In the genomic region with DNA sequence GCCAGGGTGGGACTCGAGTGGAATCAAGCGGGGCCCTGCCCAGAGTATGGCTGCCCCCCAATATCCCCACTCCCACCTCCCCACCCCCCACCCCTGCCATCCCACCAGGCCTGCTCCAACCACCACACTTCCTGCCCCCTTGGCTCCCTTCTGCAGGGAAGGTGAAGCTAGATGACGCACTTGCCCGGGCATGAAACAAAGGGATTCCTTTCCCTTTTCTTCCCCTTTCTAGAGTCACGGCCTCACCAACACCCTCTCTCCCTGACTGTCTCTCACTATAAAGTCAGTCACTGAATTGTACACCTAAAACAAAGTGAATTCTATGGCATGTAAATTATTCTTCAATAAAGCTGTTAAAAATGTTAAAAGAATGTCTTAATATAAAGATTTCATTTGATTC, we compare ENCODE assay signal across 17 cellular contexts. TPM values are rescaled to one million over a fixed set of nuclear protein-coding genes. Genes with fewer than 3 reads are reported as not detected.
"Had no signal": no experiment of that assay in that cellular context is flagged by ENCODE, and none has a peak within 500 bp of the region (broad histone marks: within the 10 kb centered on the region; RNA-seq: fewer than 3 reads in every experiment).

No MANE protein-coding gene starts in this region.

- H3K4me1 Mint-ChIP-seq: natural killer cell; stimulated activated effector memory CD8-positive, alpha-beta T cell treated with anti-CD3 and anti-CD28 coated beads, Interleukin-12 subunit alpha, Interleukin-12 subunit beta, amount 100 ng/mL, for 72 hours; T-cell had no signal

- H3K36me3 Mint-ChIP-seq: activated CD4-positive, alpha-beta memory T cell treated with anti-CD3 and anti-CD28 coated beads for 36 hours; activated naive CD4-positive, alpha-beta T cell treated with anti-CD3 and anti-CD28 coated beads, Interleukin-2, amount 50 U/mL, for 72 hours; brain; natural killer cell; stimulated activated effector memory CD8-positive, alpha-beta T cell treated with anti-CD3 and anti-CD28 coated beads, Interleukin-12 subunit alpha, Interleukin-12 subunit beta, amount 100 ng/mL, for 72 hours; T-cell had no signal

- H3K27ac ChIP-seq: thoracic aorta had no signal

- H3K9me3 ChIP-seq: left ventricle myocardium inferior, thoracic aorta had no signal

- H3K4me3 Mint-ChIP-seq: activated CD4-positive, alpha-beta memory T cell treated with anti-CD3 and anti-CD28 coated beads for 36 hours; natural killer cell; stimulated activated effector memory CD8-positive, alpha-beta T cell treated with anti-CD3 and anti-CD28 coated beads, Interleukin-12 subunit alpha, Interleukin-12 subunit beta, amount 100 ng/mL, for 72 hours; T-cell had no signal

- H3K9me3 Mint-ChIP-seq: activated CD4-positive, alpha-beta memory T cell treated with anti-CD3 and anti-CD28 coated beads for 36 hours; activated naive CD4-positive, alpha-beta T cell treated with anti-CD3 and anti-CD28 coated beads, Interleukin-2, amount 50 U/mL, for 72 hours; brain; natural killer cell; stimulated activated effector memory CD8-positive, alpha-beta T cell treated with anti-CD3 and anti-CD28 coated beads, Interleukin-12 subunit alpha, Interleukin-12 subunit beta, amount 100 ng/mL, for 72 hours; T-cell had no signal

- DNase-seq: activated CD4-positive, alpha-beta memory T cell treated with anti-CD3 and anti-CD28 coated beads for 36 hours; activated effector memory CD4-positive, alpha-beta T cell treated with anti-CD3 and anti-CD28 coated beads, Interleukin-2, amount 50 U/mL, for 16 hours; activated T-cell treated with anti-CD3 and anti-CD28 coated beads, Interleukin-2, amount 50 U/mL, for 48 hours; amniotic stem cell; cortex of kidney; effector CD8-positive, alpha-beta T cell; kidney; left ventricle myocardium inferior; mesenchymal stem cell; natural killer cell; stimulated activated CD4-positive, alpha-beta T cell treated with anti-CD3 and anti-CD28 coated beads, Interleukin-12 subunit alpha, Interleukin-12 subunit beta, amount 100 ng/mL, for 4 hours; T-cell; T1000 had no signal

- H3K4me3 ChIP-seq: left ventricle myocardium inferior, thoracic aorta had no signal

- H3K36me3 ChIP-seq: left ventricle myocardium inferior, thoracic aorta had no signal

- H3K27ac Mint-ChIP-seq: activated CD4-positive, alpha-beta memory T cell treated with anti-CD3 and anti-CD28 coated beads for 36 hours; activated naive CD4-positive, alpha-beta T cell treated with anti-CD3 and anti-CD28 coated beads, Interleukin-2, amount 50 U/mL, for 72 hours; natural killer cell; stimulated activated effector memory CD8-positive, alpha-beta T cell treated with anti-CD3 and anti-CD28 coated beads, Interleukin-12 subunit alpha, Interleukin-12 subunit beta, amount 100 ng/mL, for 72 hours had no signal

RNA-seq across cellular contexts. Expression of gene ZBTB7C, which starts 16.0 kb away (rescaled TPM):
- total RNA-seq: activated naive CD4-positive, alpha-beta T cell treated with anti-CD3 and anti-CD28 coated beads, Interleukin-2, amount 50 U/mL, for 72 hours had no signal
